Comparison of ENCODE assay signal across 1 cellular context in genomic region chr14:52686176-52686575, GRCh38.
TF ChIP-seq lines count a peak whose summit lies in the region.

No MANE protein-coding gene starts in this region.

TF ChIP-seq in GM12878, 131 proteins besides CTCF, POLR2A, EP300 and RAD21 (continued from another document):
- TF ChIP-seq RELB (IDR thresholded peaks at IDR 0.05; ENCODE audit: low read depth) (no peak), NFXL1 (IDR thresholded peaks at IDR 0.05; ENCODE audit: borderline replicate concordance) (no peak), PAX8 (IDR thresholded peaks at IDR 0.05) (no peak), IKZF1 (conservative IDR thresholded peaks at IDR 0.05) (no peak), RUNX3 (IDR thresholded peaks at IDR 0.05; ENCODE audit: low read length) (no peak), SIN3A (IDR thresholded peaks at IDR 0.05; ENCODE audit: low read depth, low read length) (no peak), PKNOX1 (IDR thresholded peaks at IDR 0.05) (no peak)
